ENCODE assay signal across 9 cellular contexts in genomic region chr1:170126691-170127090, GRCh38. TPM values are rescaled to one million over a fixed set of nuclear protein-coding genes. Genes with fewer than 3 reads are reported as not detected.
DNase-seq lines count a peak whose midpoint lies in the region; ATAC-seq and TF ChIP-seq lines count a peak whose summit lies in the region.
"Had no signal": no experiment of that assay in that cellular context is flagged by ENCODE, and none has a peak within 500 bp of the region (broad histone marks: within the 10 kb centered on the region; RNA-seq: fewer than 3 reads in every experiment).

No MANE protein-coding gene starts in this region.

- H4K12ac ChIP-seq in trophoblast cell (ENCODE audit: low read depth, low read length): no peak overlapping the region

- H3K4me3 Mint-ChIP-seq in WTC11: no peak overlapping the region

- no peak for TF ChIP-seq CTCF in WTC11 (IDR thresholded peaks at IDR 0.05)

- H3K4me1 Mint-ChIP-seq in WTC11: peaks cover 10% of the 10 kb centered on the region

- H3K36me3 ChIP-seq in trophoblast cell (ENCODE audit: control insufficient read depth in 1 of 2, insufficient read depth in 2 of 2, low read length in 2 of 2): no peaks in the 10 kb centered on the region

- in situ Hi-C loops in ACHN (cut with HindIII; ENCODE audit: low pct_ligation_motif_present, low pct_unique_long_range_greater_than_20kb, low sequenced_read_pairs): no loop called here

- no peak overlapping the region for H2BK12ac ChIP-seq in trophoblast cell (ENCODE audit: low read length)

- POLR2A ChIA-PET in WTC11 (lab: Charles Lee): no interaction called here

- no CpG with 5 or more reads among the region's 4 CpGs for WGBS in trophoblast cell (ENCODE audit: extremely low coverage, insufficient coverage, insufficient read length)

- ATAC-seq in GM19035 (IDR thresholded peaks at IDR 0.05; ENCODE audit: unreplicated experiment) (peak; percentile 95), HG02852 (IDR thresholded peaks at IDR 0.05; ENCODE audit: unreplicated experiment) (peak; percentile 99), WTC11 (peak; percentile 96)

- no peak overlapping the region for H3K4me3 ChIP-seq in trophoblast cell (ENCODE audit: low read depth, low read length)

- H3K4me1 ChIP-seq in trophoblast cell (ENCODE audit: control insufficient read depth in 1 of 2, insufficient read depth in 2 of 2, low read length in 2 of 2): no peaks in the 10 kb centered on the region

- no peaks in the 10 kb centered on the region for H3K36me3 Mint-ChIP-seq in WTC11

- peaks cover 7% of the 10 kb centered on the region; the same call in 1 of the 2 replicates for H3K9me3 Mint-ChIP-seq in WTC11

- no peak overlapping the region for H3K4ac ChIP-seq in trophoblast cell (ENCODE audit: low read depth, low read length)

- H2BK5ac ChIP-seq in trophoblast cell (ENCODE audit: low read depth, low read length, poor library complexity): no peak overlapping the region

- no peaks in the 10 kb centered on the region for H3K27me3 Mint-ChIP-seq in WTC11 (ENCODE audit: low read depth)

- H4K8ac ChIP-seq in trophoblast cell (ENCODE audit: low read depth, low read length): no peak overlapping the region

- CTCF ChIA-PET in WTC11 (lab: Charles Lee): interaction anchor here (0.9 kb wide), 1 partner anchor 52 kb away, joined by 5 read pairs; the partner anchor contains the start of gene KIFAP3

- H2BK120ac ChIP-seq in trophoblast cell (ENCODE audit: insufficient read depth, low read length, poor library complexity): no peak overlapping the region

- H3K79me2 ChIP-seq in trophoblast cell (ENCODE audit: control insufficient read depth, insufficient read depth, low read length, poor library complexity): no peaks in the 10 kb centered on the region

- H3K9me3 ChIP-seq in trophoblast cell (ENCODE audit: insufficient read depth, low read depth, low read length): no peaks in the 10 kb centered on the region

- no peak overlapping the region for H2AFZ ChIP-seq in trophoblast cell (ENCODE audit: insufficient read depth, low read length, poor library complexity)

- no peak overlapping the region for H3K18ac ChIP-seq in trophoblast cell (ENCODE audit: low read length)

- H3K27ac ChIP-seq in trophoblast cell (ENCODE audit: low read depth, low read length): peak overlapping the region; percentile 77

- H3K14ac ChIP-seq in trophoblast cell (ENCODE audit: low read length): no peak overlapping the region

- H3K79me1 ChIP-seq in trophoblast cell (ENCODE audit: low read length): no peaks in the 10 kb centered on the region

- H3K23ac ChIP-seq in trophoblast cell (ENCODE audit: low read length): no peak overlapping the region

- DNase-seq in WTC11 (ENCODE audit: low spot score) (peak; percentile 11), trophoblast cell (peak; percentile 94 to 97), DMS53 (lab: John Stamatoyannopoulos, UW) (no peak), SIG-M5 treated with dmso at 0.1 percent for 504 hours (lab: John Stamatoyannopoulos, UW; ENCODE audit: unreplicated experiment) (no peak), ACHN (no peak)

- H2AK5ac ChIP-seq in trophoblast cell (ENCODE audit: low read length): no peak overlapping the region

- H3K27ac Mint-ChIP-seq in WTC11: peak overlapping the region; percentile 1; the same call in 1 of the 2 replicates

- no peaks in the 10 kb centered on the region for H3K27me3 ChIP-seq in trophoblast cell (ENCODE audit: insufficient read depth, low read length)

- no peak overlapping the region for H3K9ac ChIP-seq in trophoblast cell (ENCODE audit: low read length)

- no peak overlapping the region for H4K91ac ChIP-seq in trophoblast cell (ENCODE audit: low read depth, low read length)

- H3K4me2 ChIP-seq in trophoblast cell (ENCODE audit: low read length): no peak overlapping the region

TF ChIP-seq in WTC11, 78 proteins besides CTCF, POLR2A, EP300 and RAD21:
- TF ChIP-seq SP1 (CRISPR knock-in tag; conservative IDR thresholded peaks at IDR 0.05) (no peak), ZNF263 (CRISPR knock-in tag; IDR thresholded peaks at IDR 0.05; ENCODE audit: low read depth) (no peak), ZSCAN18 (CRISPR knock-in tag; IDR thresholded peaks at IDR 0.05) (no peak), NR1H2 (CRISPR knock-in tag; IDR thresholded peaks at IDR 0.05) (no peak), ESRRA (CRISPR knock-in tag; IDR thresholded peaks at IDR 0.05; ENCODE audit: borderline replicate concordance) (no peak), MXD4 (CRISPR knock-in tag; IDR thresholded peaks at IDR 0.05; ENCODE audit: borderline replicate concordance) (no peak), GABPB1 (CRISPR knock-in tag; IDR thresholded peaks at IDR 0.05) (no peak), NFYB (CRISPR knock-in tag; conservative IDR thresholded peaks at IDR 0.05; ENCODE audit: low read depth) (no peak), HMGXB4 (CRISPR knock-in tag; IDR thresholded peaks at IDR 0.05) (no peak), TEAD4 (CRISPR knock-in tag; IDR thresholded peaks at IDR 0.05) (no peak), ETV6 (CRISPR knock-in tag; IDR thresholded peaks at IDR 0.05) (no peak), MYBL2 (CRISPR knock-in tag; IDR thresholded peaks at IDR 0.05) (no peak), IRF2 (CRISPR knock-in tag; IDR thresholded peaks at IDR 0.05; ENCODE audit: borderline replicate concordance, low read depth) (no peak), NR3C1 (CRISPR knock-in tag; conservative IDR thresholded peaks at IDR 0.05; ENCODE audit: low read depth) (no peak), E2F5 (CRISPR knock-in tag; IDR thresholded peaks at IDR 0.05) (no peak), ZNF423 (CRISPR knock-in tag; IDR thresholded peaks at IDR 0.05) (no peak), USF1 (CRISPR knock-in tag; IDR thresholded peaks at IDR 0.05) (no peak), ZNF138 (CRISPR knock-in tag; conservative IDR thresholded peaks at IDR 0.05) (no peak), ZNF396 (CRISPR knock-in tag; IDR thresholded peaks at IDR 0.05; ENCODE audit: borderline replicate concordance) (no peak)

RNA-seq across cellular contexts. Expression of gene NTMT2, which starts 19.1 kb away (rescaled TPM):
- total RNA-seq in WTC11 (2021): 0.24 to 0.44 TPM (median 0.44 TPM) in 3 replicates
- not detected in 2 replicates for polyA plus RNA-seq in trophoblast cell (2013)
- total RNA-seq: activated CD8-positive, alpha-beta memory T cell treated with anti-CD3 and anti-CD28 coated beads for 36 hours; pulmonary artery endothelial cell had no signal

RNA-seq across cellular contexts. Expression of gene KIFAP3, which starts 52.2 kb away (rescaled TPM):
- total RNA-seq in WTC11 (2021): 2.2 to 2.4 TPM (median 2.3 TPM) in 3 replicates
- 39.2 and 42.8 TPM in 2 replicates for polyA plus RNA-seq in trophoblast cell (2013)

Comparison
In these comparisons a context has a peak if more than half of its experiments do, and no peak if none do; other contexts are left out.
1. DNase-seq: peak in WTC11 (single experiment) and trophoblast cell (2 of 2); none in DMS53 (single experiment), SIG-M5 treated with dmso at 0.1 percent for 504 hours (single experiment) and ACHN (single experiment).
2. Peak in every context shown above with its lines, with median percentiles within 50 percentile points of each other: ATAC-seq.